ENCODE assay signal across 8 cellular contexts in the genomic region with DNA sequence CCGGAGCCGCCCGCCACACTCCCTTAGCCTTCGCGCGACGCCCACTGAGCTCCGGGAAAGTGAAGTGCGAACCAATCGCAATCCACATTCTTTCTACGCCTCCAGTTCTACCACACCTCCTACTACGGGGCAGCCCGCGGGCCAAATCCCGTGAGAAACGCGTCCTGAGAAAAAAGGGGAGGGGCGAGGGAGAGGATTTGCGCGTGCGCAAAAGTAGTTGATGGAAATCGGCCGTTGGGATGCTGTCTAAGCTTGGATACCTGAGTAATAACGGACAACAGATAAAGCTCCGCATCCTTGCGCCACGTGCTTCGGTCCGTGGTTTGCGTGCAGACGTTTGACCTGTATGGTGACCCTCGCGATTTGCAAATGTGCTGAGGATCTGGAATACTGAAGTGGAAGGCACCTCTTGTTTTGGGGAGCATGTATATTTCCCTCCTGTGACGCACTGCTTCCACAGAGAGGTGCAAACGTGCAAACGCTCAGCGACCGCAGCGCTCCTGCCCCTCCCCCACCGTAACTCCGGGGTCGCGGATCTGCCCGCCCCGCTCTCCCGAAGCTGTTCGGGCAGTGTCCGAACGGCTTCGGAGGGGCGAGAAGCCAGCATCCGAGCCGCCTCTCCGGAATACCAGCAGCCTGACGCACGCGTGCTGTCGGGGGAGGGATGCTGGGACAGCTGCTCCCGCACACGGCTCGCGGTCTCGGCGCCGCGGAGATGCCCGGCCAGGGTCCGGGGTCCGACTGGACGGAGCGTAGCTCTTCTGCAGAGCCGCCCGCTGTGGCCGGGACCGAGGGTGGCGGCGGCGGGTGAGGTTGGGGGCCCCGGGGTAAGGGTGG.
DNase-seq lines count a peak whose midpoint lies in the region; ATAC-seq and TF ChIP-seq lines count a peak whose summit lies in the region.

A gene with protein sequence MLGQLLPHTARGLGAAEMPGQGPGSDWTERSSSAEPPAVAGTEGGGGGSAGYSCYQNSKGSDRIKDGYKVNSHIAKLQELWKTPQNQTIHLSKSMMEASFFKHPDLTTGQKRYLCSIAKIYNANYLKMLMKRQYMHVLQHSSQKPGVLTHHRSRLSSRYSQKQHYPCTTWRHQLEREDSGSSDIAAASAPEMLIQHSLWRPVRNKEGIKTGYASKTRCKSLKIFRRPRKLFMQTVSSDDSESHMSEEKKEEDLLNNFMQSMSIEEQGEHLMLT (plus strand): TSS at position 634 of the 837 bp plus-strand sequence. CDS start 31 bp downstream, at position 665.
A gene (minus strand): TSS at position 46 of the 837 bp plus-strand sequence. CDS start 54 bp downstream, outside the sequence.

- peaks cover 3% of the 10 kb centered on the region for H3K27me3 Mint-ChIP-seq in nephron progenitor cell (ENCODE audit: low read depth, poor library complexity)
- no peaks in the 10 kb centered on the region for H3K27me3 Mint-ChIP-seq in stimulated activated naive CD8-positive, alpha-beta T cell treated with anti-CD3 and anti-CD28 coated beads, Interleukin-15, amount 100 ng/mL, for 72 hours

- H3K79me2 ChIP-seq in MM.1S (ENCODE audit: low read length) = peaks cover 18% of the 10 kb centered on the region

- no peaks in the 10 kb centered on the region for H3K27me3 ChIP-seq in HAP-1 (ENCODE audit: low read depth)
- no peaks in the 10 kb centered on the region for H3K27me3 ChIP-seq in MM.1S (replicated peaks; ENCODE audit: insufficient read depth, low read length)

- peak within 1 kb of the TSS; percentile 92 for H3K27ac ChIP-seq in MM.1S (ENCODE audit: low read length)

- TF ChIP-seq CTCF in MM.1S (IDR thresholded peaks at IDR 0.05; ENCODE audit: low read length) = no peak
- TF ChIP-seq CTCF in nephron progenitor cell (IDR thresholded peaks at IDR 0.05) = no peak

- H2AFZ ChIP-seq in MM.1S (ENCODE audit: low read length) = peak within 1 kb of the TSS; percentile 77

- H3K4me1 Mint-ChIP-seq in nephron progenitor cell = peaks cover 32% of the 10 kb centered on the region
- H3K4me1 Mint-ChIP-seq in stimulated activated naive CD8-positive, alpha-beta T cell treated with anti-CD3 and anti-CD28 coated beads, Interleukin-15, amount 100 ng/mL, for 72 hours = peaks cover 59% of the 10 kb centered on the region

- H3K9me3 ChIP-seq in ES-I3 (ENCODE audit: control insufficient read depth, insufficient read depth, low read length) (no peaks in the 10 kb centered on the region), HAP-1 (no peaks in the 10 kb centered on the region), MM.1S (replicated peaks; ENCODE audit: insufficient read depth, low read length) (no peaks in the 10 kb centered on the region)

- H3K4me3 ChIP-seq in HAP-1 = peak within 1 kb of the TSS; percentile 60
- peak within 1 kb of the TSS; percentile 69 for H3K4me3 ChIP-seq in MM.1S (ENCODE audit: low read length)

- H4K20me1 ChIP-seq in MM.1S (ENCODE audit: insufficient read depth, low read length) = no peaks in the 10 kb centered on the region

- H3K9me2 ChIP-seq in MM.1S (replicated peaks; ENCODE audit: insufficient read depth, low read length) = no peaks in the 10 kb centered on the region

- peaks cover 40% of the 10 kb centered on the region for H3K36me3 Mint-ChIP-seq in nephron progenitor cell (ENCODE audit: low read depth)

- H3K9ac ChIP-seq in ES-I3 (ENCODE audit: low read depth, low read length) (peak within 1 kb of the TSS; percentile 95), MM.1S (ENCODE audit: low read length) (peak within 1 kb of the TSS; percentile 95)

- H3K27ac Mint-ChIP-seq in nephron progenitor cell = peak within 1 kb of the TSS; percentile 97
- peak within 1 kb of the TSS; percentile 98 to 99 for H3K27ac Mint-ChIP-seq in stimulated activated naive CD8-positive, alpha-beta T cell treated with anti-CD3 and anti-CD28 coated beads, Interleukin-15, amount 100 ng/mL, for 72 hours

- H3K36me3 ChIP-seq in ES-I3 (ENCODE audit: insufficient read depth, low read length) (0 out of 2 replicates have a peak, but pooled peaks cover 2% of the 10 kb centered on the region), HAP-1 (replicated peaks) (peaks cover 15% of the 10 kb centered on the region), MM.1S (replicated peaks; ENCODE audit: insufficient read depth, low read length) (no peaks in the 10 kb centered on the region)

- no peaks in the 10 kb centered on the region for H3K9me3 Mint-ChIP-seq in nephron progenitor cell
- H3K9me3 Mint-ChIP-seq in stimulated activated naive CD8-positive, alpha-beta T cell treated with anti-CD3 and anti-CD28 coated beads, Interleukin-15, amount 100 ng/mL, for 72 hours = no peaks in the 10 kb centered on the region

- peak within 1 kb of the TSS; percentile 70 for H3K4me2 ChIP-seq in MM.1S (ENCODE audit: low read depth, low read length)

- ATAC-seq in stimulated activated naive CD8-positive, alpha-beta T cell treated with anti-CD3 and anti-CD28 coated beads, Interleukin-15, amount 100 ng/mL, for 72 hours = peak; percentile 85

- in situ Hi-C loops in HAP-1 (cut with MboI; ENCODE audit: low sequenced_read_pairs) = loop anchor here (10.0 kb wide), 2 partner anchors 136 to 356 kb away; no protein-coding TSS in a partner anchor

- H3F3A ChIP-seq in MM.1S (ENCODE audit: insufficient read depth, low read length) = peaks cover 3% of the 10 kb centered on the region; the same call in 1 of the 2 replicates

- peak within 1 kb of the TSS; percentile 98 for H3K4me3 Mint-ChIP-seq in nephron progenitor cell
- peak within 1 kb of the TSS; percentile 90 to 100 for H3K4me3 Mint-ChIP-seq in stimulated activated naive CD8-positive, alpha-beta T cell treated with anti-CD3 and anti-CD28 coated beads, Interleukin-15, amount 100 ng/mL, for 72 hours

- DNase-seq in HAP-1 (ENCODE audit: low spot score in 2 of 2) (peak; percentile 97 to 99), MM.1S (peak; percentile 92), SIG-M5 (lab: John Stamatoyannopoulos, UW) (peak; percentile 93), activated gamma-delta T cell (lab: John Stamatoyannopoulos, UW) (peak; percentile 82), fibroblast of the conjunctiva (ENCODE audit: low read depth) (peak; percentile 97), nephron progenitor cell (peak; percentile 93)
- peak; percentile 97 to 98 for DNase-seq in stimulated activated naive CD8-positive, alpha-beta T cell treated with anti-CD3 and anti-CD28 coated beads, Interleukin-15, amount 100 ng/mL, for 72 hours

- H3K4me1 ChIP-seq in ES-I3 (ENCODE audit: insufficient read depth, low read length) (no peaks in the 10 kb centered on the region), HAP-1 (peaks cover 17% of the 10 kb centered on the region), MM.1S (ENCODE audit: low read length) (0 out of 2 replicates have a peak, but pooled peaks cover 3% of the 10 kb centered on the region)

Comparison
In these comparisons a context has a peak if more than half of its experiments do, and no peak if none do; other contexts are left out.
1. Peak in every context shown above with its lines: DNase-seq, ATAC-seq, H3K4me3 ChIP-seq and H3K27ac ChIP-seq.